Comparison of ENCODE assay signal across 9 cellular contexts in genomic region chr13:81487151-81487550, GRCh38.
DNase-seq lines count a peak whose midpoint lies in the region; ATAC-seq and TF ChIP-seq lines count a peak whose summit lies in the region.
"Had no signal": no experiment of that assay in that cellular context is flagged by ENCODE, and none has a peak within 500 bp of the region (broad histone marks: within the 10 kb centered on the region; RNA-seq: fewer than 3 reads in every experiment).

No MANE protein-coding gene starts in this region.

- no peak overlapping the region for H3K4me3 ChIP-seq in astrocyte of the spinal cord (ENCODE audit: low read depth, low read length)

- ATAC-seq in T-helper 17 cell (no peak), GM18861 (IDR thresholded peaks at IDR 0.05; ENCODE audit: unreplicated experiment) (no peak)

- no peaks in the 10 kb centered on the region for H3K4me1 Mint-ChIP-seq in T-helper 17 cell

- in situ Hi-C loops in astrocyte of the spinal cord (cut with HindIII; ENCODE audit: low sequenced_read_pairs): no loop called here

- no peak overlapping the region for H3K4me3 Mint-ChIP-seq in T-helper 17 cell

- no peaks in the 10 kb centered on the region for H3K27me3 Mint-ChIP-seq in T-helper 17 cell

- no peaks in the 10 kb centered on the region for H3K36me3 Mint-ChIP-seq in T-helper 17 cell (ENCODE audit: low read depth)

- DNase-seq in NCI-H1417 (lab: John Stamatoyannopoulos, UW) (peak in 2 of 3 experiments; percentile 40 to 67), astrocyte of the spinal cord (ENCODE audit: low read depth, low spot score) (peak; percentile 7), midbrain (lab: John Stamatoyannopoulos, UW) (peak; percentile 2), T-helper 17 cell (no peak), putamen (ENCODE audit: low spot score) (no peak), C1 segment of cervical spinal cord (lab: John Stamatoyannopoulos, UW) (no peak)
- DNase-seq: T-helper 1 cell had no signal

- H3K9me3 ChIP-seq in T-helper 17 cell (ENCODE audit: control insufficient read depth, low read length, poor library complexity, severe bottlenecking): no peaks in the 10 kb centered on the region

- no peak overlapping the region for H3K27ac Mint-ChIP-seq in T-helper 17 cell

- TF ChIP-seq CTCF in GM12872 (IDR thresholded peaks at IDR 0.05; ENCODE audit: insufficient read depth, low read depth, low read length) (peak; percentile 32; the same call in 2 of the 3 replicates), astrocyte of the spinal cord (IDR thresholded peaks at IDR 0.05; ENCODE audit: low read depth, low read length) (peak; percentile 25)

Comparison
In these comparisons a context has a peak if more than half of its experiments do, and no peak if none do; other contexts are left out.
1. DNase-seq: peak in NCI-H1417 (2 of 3), astrocyte of the spinal cord (single experiment) and midbrain (single experiment); none in T-helper 17 cell (0 of 3), putamen (single experiment) and C1 segment of cervical spinal cord (0 of 14).